In the genomic region with DNA sequence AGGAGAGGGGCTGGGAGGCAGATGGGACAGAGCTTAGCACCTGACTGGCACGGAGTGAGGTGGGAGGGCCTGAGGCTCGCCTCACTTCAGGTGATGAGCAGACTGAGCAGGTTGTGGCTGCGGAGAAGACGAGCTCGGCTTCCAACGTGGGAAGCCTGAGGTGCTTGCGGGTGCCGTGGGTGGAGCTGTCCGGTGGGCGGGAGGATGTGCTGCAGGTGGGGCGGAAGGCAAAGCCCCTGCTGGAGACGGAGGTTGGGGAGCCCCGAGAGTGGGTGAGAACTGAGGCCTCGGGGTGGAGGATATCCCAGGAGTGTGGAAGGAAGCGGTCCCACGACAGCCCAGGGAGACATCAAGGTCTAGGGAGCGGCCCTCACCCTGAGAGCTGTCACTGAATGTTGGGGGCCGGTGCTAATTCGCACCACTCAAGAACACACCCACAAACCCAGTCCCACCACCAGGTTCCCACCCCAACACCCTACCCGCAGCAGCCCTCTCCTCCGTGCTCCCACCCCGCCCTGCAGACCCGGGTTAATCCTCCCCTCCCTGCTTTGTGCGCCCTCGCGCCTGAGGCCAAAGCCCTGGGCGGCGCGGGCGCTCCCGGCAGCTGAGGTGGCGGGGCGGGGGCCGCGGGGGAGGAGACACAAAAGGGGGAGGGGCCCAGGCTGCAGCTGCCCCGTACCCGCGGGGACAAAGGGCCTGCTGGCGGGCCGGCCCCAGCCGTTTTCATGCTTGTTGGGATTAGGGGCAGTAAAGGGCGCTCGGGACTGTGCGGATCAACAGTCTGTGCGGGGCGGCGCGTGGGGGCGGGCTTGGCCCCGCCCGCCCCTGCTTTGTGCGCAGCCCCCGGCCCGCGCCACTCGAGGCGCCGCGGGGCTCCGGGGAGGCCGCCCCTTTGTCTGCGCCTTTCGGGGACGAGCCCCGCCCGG, we compare ENCODE assay signal across 7 cellular contexts. TPM values are rescaled to one million over a fixed set of nuclear protein-coding genes. Genes with fewer than 3 reads are reported as not detected.
A peak's percentile ranks its signal among the peaks of the same experiment; 100 is the strongest.
DNase-seq lines count a peak whose midpoint lies in the region; ATAC-seq lines count a peak whose summit lies in the region.

No MANE protein-coding gene starts in this region.

- H3K9ac ChIP-seq in NT2/D1 (ENCODE audit: insufficient read length, low read depth), result peak overlapping the region; percentile 74

- H3K4me3 Mint-ChIP-seq in activated naive CD8-positive, alpha-beta T cell, result peak overlapping the region; percentile 89

- H3K4me1 ChIP-seq in NT2/D1 (ENCODE audit: insufficient read depth, insufficient read length) (peaks cover 15% of the 10 kb centered on the region), right cardiac atrium (ENCODE audit: control insufficient read depth, insufficient read depth, low read length) (no peaks in the 10 kb centered on the region)

- WGBS in right cardiac atrium, result 5% methylated on average over 66 of the region's 66 CpGs

- H3K27me3 Mint-ChIP-seq in activated naive CD8-positive, alpha-beta T cell, result peaks cover 29% of the 10 kb centered on the region

- in situ Hi-C loops in G401 (cut with HindIII; ENCODE audit: low sequenced_read_pairs), result no loop called here

- ATAC-seq in right cardiac atrium, result peak; percentile 60 to 76
- ATAC-seq in sciatic nerve, result peak; percentile 66
- ATAC-seq in GM21619 (IDR thresholded peaks at IDR 0.05; ENCODE audit: unreplicated experiment), result no peak

- H3K36me3 ChIP-seq in H7 (replicated peaks; ENCODE audit: control insufficient read depth, insufficient read depth, low read length), result no peaks in the 10 kb centered on the region
- no peaks in the 10 kb centered on the region for H3K36me3 ChIP-seq in NT2/D1 (ENCODE audit: insufficient read depth, insufficient read length, low read length)

- peaks cover 18% of the 10 kb centered on the region for H3K4me1 Mint-ChIP-seq in activated naive CD8-positive, alpha-beta T cell (ENCODE audit: low read depth)

- H3K9me3 ChIP-seq in NT2/D1 (ENCODE audit: insufficient read depth, low read length) (no peaks in the 10 kb centered on the region), right cardiac atrium (ENCODE audit: control insufficient read depth, low read length) (no peaks in the 10 kb centered on the region)

- H3K27ac Mint-ChIP-seq in activated naive CD8-positive, alpha-beta T cell, result no peak overlapping the region

- peak; percentile 97 for DNase-seq in H7
- peak; percentile 72 for DNase-seq in NT2/D1 (ENCODE audit: low read depth, low spot score)
- peak in 2 of 3 donors; percentile 63 to 68 for DNase-seq in right cardiac atrium
- DNase-seq in sciatic nerve (ENCODE audit: low spot score), result no peak
- DNase-seq in G401 (ENCODE audit: low spot score), result no peak

- H3K36me3 Mint-ChIP-seq in activated naive CD8-positive, alpha-beta T cell, result no peaks in the 10 kb centered on the region

- H3K27me3 ChIP-seq in H7 (ENCODE audit: control insufficient read depth, insufficient read depth, low read length), result peaks cover 9% of the 10 kb centered on the region
- no peaks in the 10 kb centered on the region for H3K27me3 ChIP-seq in NT2/D1 (ENCODE audit: insufficient read depth, insufficient read length)
- no peaks in the 10 kb centered on the region for H3K27me3 ChIP-seq in right cardiac atrium (ENCODE audit: control insufficient read depth, insufficient read depth)

- H3K9me3 Mint-ChIP-seq in activated naive CD8-positive, alpha-beta T cell (ENCODE audit: low read depth), result no peaks in the 10 kb centered on the region

- H3K27ac ChIP-seq in right cardiac atrium (ENCODE audit: low read length), result no peak overlapping the region

- H3K4me3 ChIP-seq in H7 (ENCODE audit: insufficient read depth, low read depth, low read length), result peak overlapping the region; percentile 73
- H3K4me3 ChIP-seq in NT2/D1 (ENCODE audit: insufficient read length, low read depth), result peak overlapping the region; percentile 56
- peak overlapping the region; percentile 62 for H3K4me3 ChIP-seq in right cardiac atrium (ENCODE audit: low read length)

- intact Hi-C loops in right cardiac atrium (cut with DNase I), result no loop called here
- intact Hi-C loops in sciatic nerve (cut with DNase I), result no loop called here

RNA-seq across cellular contexts. Expression of a gene that starts 11.2 kb away (rescaled TPM):
- total RNA-seq in H7 (2014; rRNA removed; shearing (Covaris generic)), result 11.9 and 13.5 TPM in 2 replicates
- total RNA-seq in right cardiac atrium (10 to 100 TPM; 15.1 to 19.6 (median 16.3) TPM), sciatic nerve (20.7 TPM)
- polyA plus RNA-seq in right cardiac atrium, result 9.3 TPM
- 18.0 and 18.4 TPM in 2 replicates for total RNA-seq in G401 (2014; rRNA removed; shearing (Covaris generic))

Comparison
In these comparisons a context has a peak if more than half of its experiments do, and no peak if none do; other contexts are left out.
1. DNase-seq: peak in H7 (single experiment), NT2/D1 (single experiment) and right cardiac atrium (2 of 3); none in sciatic nerve (single experiment) and G401 (single experiment).
2. Peak in every context shown above with its lines, with median percentiles within 50 percentile points of each other: H3K4me3 ChIP-seq.